ENCODE assay signal across 8 cellular contexts in the genomic region with DNA sequence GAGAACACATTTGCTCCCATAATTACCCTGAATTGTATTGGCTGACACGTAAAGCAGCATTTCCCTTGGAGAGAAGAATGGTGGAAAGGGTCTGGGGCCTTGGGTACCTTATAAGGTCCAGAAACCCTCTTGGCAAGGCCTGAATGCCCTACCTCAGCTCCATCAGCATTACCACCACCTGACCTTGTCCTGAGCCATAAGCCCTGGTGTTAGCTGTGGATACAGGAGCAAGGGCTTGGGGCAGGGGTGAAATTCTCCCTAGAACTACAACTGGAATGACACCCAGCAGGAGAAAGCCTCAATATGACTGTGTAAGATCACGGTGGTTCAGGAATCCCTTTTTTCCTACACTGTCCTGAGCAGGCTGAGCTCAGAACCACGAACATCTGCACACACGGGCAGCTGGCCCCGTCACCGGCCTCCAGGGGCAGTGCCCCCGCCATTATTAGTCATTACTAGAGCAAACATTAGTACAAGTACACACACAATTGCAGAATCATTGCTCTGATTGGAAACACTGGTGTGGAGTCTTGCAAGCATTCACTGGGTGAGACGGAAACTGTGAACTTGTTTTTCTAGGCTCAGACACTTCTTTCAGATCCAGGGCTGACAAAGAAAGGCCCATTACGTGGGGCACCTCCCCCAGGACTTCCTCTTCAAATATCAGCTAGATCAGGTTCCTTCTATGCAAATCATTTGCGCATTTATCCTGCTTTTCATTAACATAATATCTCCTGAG. TPM values are rescaled to one million over a fixed set of nuclear protein-coding genes. Genes with fewer than 3 reads are reported as not detected.
DNase-seq lines count a peak whose midpoint lies in the region; ATAC-seq, FAIRE-seq and TF ChIP-seq lines count a peak whose summit lies in the region.

No MANE protein-coding gene starts in this region.

- no peak overlapping the region for H4K91ac ChIP-seq in H9 (ENCODE audit: insufficient read length, low read depth, low read length)

- no peaks in the 10 kb centered on the region for H3K23me2 ChIP-seq in H9 (ENCODE audit: insufficient read length, low read depth, low read length, poor library complexity, severe bottlenecking)

- 76% methylated on average over 10 of the region's 10 CpGs for WGBS in mammary epithelial cell (ENCODE audit: low coverage, missing lambda C conversion rate)
- WGBS in H9 (ENCODE audit: extremely low coverage, insufficient read length, low lambda C conversion rate): no CpG with 5 or more reads among the region's 10 CpGs

- ATAC-seq in GM21526 (IDR thresholded peaks at IDR 0.05; ENCODE audit: low FRiP score, unreplicated experiment): peak; percentile 60
- peak; percentile 70 for ATAC-seq in stimulated activated effector memory CD8-positive, alpha-beta T cell treated with anti-CD3 and anti-CD28 coated beads, Interleukin-12 subunit alpha, Interleukin-12 subunit beta, amount 100 ng/mL, for 72 hours

- no peak for FAIRE-seq in H54 (lab: Jason Lieb, UNC)

- H3K14ac ChIP-seq in H9 (ENCODE audit: insufficient read depth, low read length): no peak overlapping the region

- TF ChIP-seq CTCF in GM12874 (IDR thresholded peaks at IDR 0.05; ENCODE audit: insufficient read depth, low read depth, low read length) (peak; percentile 2; the same call in 1 of the 2 replicates), NB4 (IDR thresholded peaks at IDR 0.05; ENCODE audit: low read depth, low read length) (no peak), mammary epithelial cell (conservative IDR thresholded peaks at IDR 0.05 in 1 of 2, IDR thresholded peaks at IDR 0.05 in 1 of 2; ENCODE audit: extremely low read depth in 1 of 2, insufficient read depth in 1 of 2, low read depth in 1 of 2, low read length in 2 of 2) (peak in 1 of 2 donors; percentile 13), H9 (conservative IDR thresholded peaks at IDR 0.05) (no peak)

- peaks cover 13% of the 10 kb centered on the region for H3K4me1 Mint-ChIP-seq in stimulated activated effector memory CD8-positive, alpha-beta T cell treated with anti-CD3 and anti-CD28 coated beads, Interleukin-12 subunit alpha, Interleukin-12 subunit beta, amount 100 ng/mL, for 72 hours
- peaks cover 8% of the 10 kb centered on the region in 2 experiments for H3K4me1 Mint-ChIP-seq in H9

- CTCF ChIA-PET in mammary epithelial cell (lab: Charles Lee; ENCODE audit: low non-redundant PET): no interaction called here

- no peaks in the 10 kb centered on the region for H3K36me3 Mint-ChIP-seq in stimulated activated effector memory CD8-positive, alpha-beta T cell treated with anti-CD3 and anti-CD28 coated beads, Interleukin-12 subunit alpha, Interleukin-12 subunit beta, amount 100 ng/mL, for 72 hours
- no peaks in the 10 kb centered on the region for H3K36me3 Mint-ChIP-seq in H9 (ENCODE audit: insufficient read depth in 1 of 3, low read depth in 3 of 3)

- no peak overlapping the region for H3K27ac Mint-ChIP-seq in stimulated activated effector memory CD8-positive, alpha-beta T cell treated with anti-CD3 and anti-CD28 coated beads, Interleukin-12 subunit alpha, Interleukin-12 subunit beta, amount 100 ng/mL, for 72 hours
- peak overlapping the region in 1 of 3 experiments; percentile 56; a peak in 1 of 7 replicates for H3K27ac Mint-ChIP-seq in H9

- H3K4me3 ChIP-seq in NB4 (ENCODE audit: low read depth, low read length) (no peak overlapping the region), mammary epithelial cell (replicated peaks in 1 of 3; ENCODE audit: insufficient read depth in 1 of 3, low read depth in 2 of 3, low read length in 3 of 3) (no peak overlapping the region)

- no peak overlapping the region for H3K23ac ChIP-seq in H9 (ENCODE audit: insufficient read length, low read depth, low read length)

- H3T11ph ChIP-seq in H9 (ENCODE audit: low read length): no peak overlapping the region

- no peaks in the 10 kb centered on the region for H3K36me3 ChIP-seq in mammary epithelial cell (ENCODE audit: insufficient read depth, low read length)

- no TSS peak for BruUV-seq in mammary epithelial cell (replicated peaks; lab: Mats Ljungman, UMichigan)

- H3K79me1 ChIP-seq in H9 (ENCODE audit: insufficient read depth, low read depth, low read length, poor library complexity, severe bottlenecking): no peaks in the 10 kb centered on the region

- H3K56ac ChIP-seq in H9 (ENCODE audit: insufficient read length, low read depth, low read length): no peak overlapping the region

- H3K27ac ChIP-seq in mammary epithelial cell (ENCODE audit: insufficient read depth, low read depth, low read length): no peak overlapping the region
- H3K27ac ChIP-seq in H9 (ENCODE audit: insufficient read length, low read depth, low read length): no peak overlapping the region

- no peak overlapping the region for H3K4ac ChIP-seq in H9 (ENCODE audit: low read depth, low read length)

- H3K27me3 Mint-ChIP-seq in H9 (ENCODE audit: low read depth): peaks cover 3% of the 10 kb centered on the region

- H2BK15ac ChIP-seq in H9 (ENCODE audit: low read depth, low read length): no peak overlapping the region

- H3K27me3 ChIP-seq in mammary epithelial cell (ENCODE audit: insufficient read depth, low read length): peaks cover 3% of the 10 kb centered on the region
- H3K27me3 ChIP-seq in H9 (ENCODE audit: insufficient read depth, low read length): no peaks in the 10 kb centered on the region

- dilution Hi-C loops in mammary epithelial cell (cut with HindIII; ENCODE audit: low sequenced_read_pairs): no loop called here

- no peaks in the 10 kb centered on the region for H3K4me1 ChIP-seq in mammary epithelial cell (ENCODE audit: insufficient read depth, low read length)
- H3K4me1 ChIP-seq in H9 (ENCODE audit: insufficient read depth, low read length): no peaks in the 10 kb centered on the region

- H3K9me3 Mint-ChIP-seq in stimulated activated effector memory CD8-positive, alpha-beta T cell treated with anti-CD3 and anti-CD28 coated beads, Interleukin-12 subunit alpha, Interleukin-12 subunit beta, amount 100 ng/mL, for 72 hours: peaks cover 1% of the 10 kb centered on the region
- no peaks in the 10 kb centered on the region for H3K9me3 Mint-ChIP-seq in H9

- H2BK5ac ChIP-seq in H9 (ENCODE audit: insufficient read length, low read length): no peak overlapping the region

- H4K20me1 ChIP-seq in mammary epithelial cell (ENCODE audit: insufficient read depth, low read length) (no peaks in the 10 kb centered on the region), H9 (ENCODE audit: control insufficient read depth, insufficient read depth, insufficient read length) (no peaks in the 10 kb centered on the region)

- intact Hi-C loops in mammary epithelial cell (cut with micrococcal nuclease): no loop called here

- no peak overlapping the region for H3K4me2 ChIP-seq in mammary epithelial cell (ENCODE audit: insufficient read depth, low read depth, low read length)
- no peak overlapping the region for H3K4me2 ChIP-seq in H9 (ENCODE audit: insufficient read depth, insufficient read length, low read length)

- H2BK120ac ChIP-seq in H9 (ENCODE audit: low read depth, low read length, poor library complexity, severe bottlenecking): no peak overlapping the region

- H4K8ac ChIP-seq in H9 (replicated peaks; ENCODE audit: insufficient read length, low read depth, low read length): no peak overlapping the region

- H3K18ac ChIP-seq in H9 (ENCODE audit: insufficient read length, low read depth, low read length): no peak overlapping the region

- in situ Hi-C loops in mammary epithelial cell (cut with MboI; ENCODE audit: low sequenced_read_pairs in 2 of 2): no loop called here

- no peak for TF ChIP-seq POLR2A in NB4 (IDR thresholded peaks at IDR 0.05; ENCODE audit: extremely low read depth, insufficient read length)
- TF ChIP-seq POLR2A in H54 (IDR thresholded peaks at IDR 0.05; ENCODE audit: low read depth, low read length): no peak

- H2BK12ac ChIP-seq in H9 (ENCODE audit: insufficient read length, low read depth, low read length): no peak overlapping the region

- H3K79me2 ChIP-seq in mammary epithelial cell (ENCODE audit: insufficient read depth, low read length) (no peaks in the 10 kb centered on the region), H9 (ENCODE audit: insufficient read depth, low read length) (no peaks in the 10 kb centered on the region)

- H4K5ac ChIP-seq in H9 (ENCODE audit: insufficient read length, low read depth, low read length): no peak overlapping the region

- no peak overlapping the region for H2AK5ac ChIP-seq in H9 (ENCODE audit: insufficient read length, low read length)

- H3K9ac ChIP-seq in mammary epithelial cell (ENCODE audit: insufficient read depth, low read length) (no peak overlapping the region), H9 (ENCODE audit: extremely low read depth, insufficient read length, low read length) (no peak overlapping the region)

- H2AFZ ChIP-seq in mammary epithelial cell (ENCODE audit: low read depth, low read length) (no peak overlapping the region), H9 (ENCODE audit: low read length) (no peak overlapping the region)

- no peaks in the 10 kb centered on the region for H3K9me3 ChIP-seq in mammary epithelial cell (replicated peaks; ENCODE audit: insufficient read depth, low read length)
- H3K9me3 ChIP-seq in H9 (ENCODE audit: control insufficient read depth, low read depth, low read length): no peaks in the 10 kb centered on the region

- DNase-seq in NB4 (ENCODE audit: low read depth) (peak; percentile 25), mammary epithelial cell (peak; percentile 73), H9 (no peak), H54 (ENCODE audit: insufficient read length, low spot score) (no peak), GM19240 (ENCODE audit: insufficient read length, low spot score) (no peak)
- no peak for DNase-seq in stimulated activated effector memory CD8-positive, alpha-beta T cell treated with anti-CD3 and anti-CD28 coated beads, Interleukin-12 subunit alpha, Interleukin-12 subunit beta, amount 100 ng/mL, for 72 hours (ENCODE audit: low spot score in 2 of 2)

- no peak overlapping the region for H2BK20ac ChIP-seq in H9 (ENCODE audit: low read depth, low read length, poor library complexity, severe bottlenecking)

- H3K4me3 Mint-ChIP-seq in stimulated activated effector memory CD8-positive, alpha-beta T cell treated with anti-CD3 and anti-CD28 coated beads, Interleukin-12 subunit alpha, Interleukin-12 subunit beta, amount 100 ng/mL, for 72 hours: no peak overlapping the region
- no peak overlapping the region for H3K4me3 Mint-ChIP-seq in H9

RNA-seq across cellular contexts. Expression of gene MTIF3, which starts 26.7 kb away (rescaled TPM):
- total RNA-seq in mammary epithelial cell (10 to 100 TPM; 32.2 to 35.5 TPM), H9 (2021) (31.6 and 32.3 TPM in 2 replicates)
- polyA plus RNA-seq in mammary epithelial cell: 41.7 TPM
- polyA minus RNA-seq in mammary epithelial cell: 21.4 TPM

RNA-seq across cellular contexts. Expression of gene GTF3A, which starts 52.7 kb away (rescaled TPM):
- total RNA-seq in mammary epithelial cell (10 to 100 TPM; 62.0 to 69.3 TPM), H9 (2021) (70.0 and 70.5 TPM in 2 replicates)
- 83.1 TPM for polyA plus RNA-seq in mammary epithelial cell
- polyA minus RNA-seq in mammary epithelial cell: 24.3 TPM

Comparison
In these comparisons a context has a peak if more than half of its experiments do, and no peak if none do; other contexts are left out.
1. DNase-seq: peak in NB4 (single experiment) and mammary epithelial cell (single experiment); none in stimulated activated effector memory CD8-positive, alpha-beta T cell treated with anti-CD3 and anti-CD28 coated beads, Interleukin-12 subunit alpha, Interleukin-12 subunit beta, amount 100 ng/mL, for 72 hours (0 of 2), H9 (single experiment), H54 (single experiment) and GM19240 (single experiment).